Comparison of ENCODE assay signal across 8 cellular contexts in the genomic region with DNA sequence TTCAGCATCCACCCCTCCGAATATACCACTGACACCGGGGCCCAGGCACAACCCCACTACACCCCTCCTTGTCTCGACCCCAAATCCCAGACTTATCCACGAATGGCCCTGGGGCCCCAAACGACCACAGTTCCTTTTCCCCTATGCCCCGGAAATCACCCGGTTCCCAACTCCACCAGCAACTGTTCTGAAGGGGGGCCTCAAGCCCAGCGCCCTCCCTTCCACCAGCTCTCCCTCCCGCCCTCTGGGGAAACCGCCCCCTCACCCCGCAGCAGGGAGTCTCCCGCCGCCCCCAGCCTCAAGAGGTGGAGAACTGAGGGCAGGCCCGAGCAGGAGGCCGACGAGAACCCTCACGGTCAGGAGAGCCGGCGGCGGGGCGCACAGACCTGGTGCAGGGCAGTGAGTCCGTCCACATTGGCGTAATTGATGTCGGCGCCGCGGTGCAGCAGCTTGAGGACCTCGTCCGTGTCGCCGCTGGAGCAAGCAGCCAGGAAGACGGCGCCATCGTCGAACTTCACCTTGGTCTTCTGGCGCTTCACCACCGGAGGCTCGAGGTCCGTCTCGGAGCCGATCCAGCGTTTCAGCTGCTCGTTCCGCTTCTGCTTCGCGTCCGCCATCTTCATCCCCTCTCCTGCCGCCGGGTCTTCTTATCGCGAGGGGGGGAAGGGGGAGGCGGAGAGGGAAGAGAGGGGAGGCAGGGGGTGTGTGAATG. TPM values are rescaled to one million over a fixed set of nuclear protein-coding genes. Genes with fewer than 3 reads are reported as not detected.
DNase-seq lines count a peak whose midpoint lies in the region; ATAC-seq and TF ChIP-seq lines count a peak whose summit lies in the region.

No MANE protein-coding gene starts in this region.

- TF ChIP-seq CTCF in thoracic aorta (IDR thresholded peaks at IDR 0.05): no peak

- ATAC-seq in HG02798 (IDR thresholded peaks at IDR 0.05; ENCODE audit: poor library complexity, unreplicated experiment): peak; percentile 10
- ATAC-seq in thoracic aorta (ENCODE audit: insufficient number of reproducible peaks, low FRiP score, low read depth): peak; percentile 1

- H3K27me3 ChIP-seq in neuron (ENCODE audit: insufficient read depth, low read length): no peaks in the 10 kb centered on the region
- H3K27me3 ChIP-seq in thoracic aorta (replicated peaks; ENCODE audit: insufficient read depth): no peaks in the 10 kb centered on the region

- H3K36me3 ChIP-seq in neuron (ENCODE audit: insufficient read depth, low read length): no peaks in the 10 kb centered on the region
- H3K36me3 ChIP-seq in thoracic aorta: no peaks in the 10 kb centered on the region

- peak overlapping the region; percentile 99 to 100 for H3K27ac ChIP-seq in thoracic aorta

- H3K4me1 ChIP-seq in neuron (ENCODE audit: insufficient read depth, low read length) (peaks cover 33% of the 10 kb centered on the region), thoracic aorta (ENCODE audit: control insufficient read depth in 1 of 2, low read depth in 2 of 2) (peaks cover 17 to 23% of the 10 kb centered on the region in 2 donors)

- peak overlapping the region; percentile 70 for H2AFZ ChIP-seq in neuron (ENCODE audit: low read depth, low read length)

- H3K9me3 ChIP-seq in neuron (ENCODE audit: low read length): no peaks in the 10 kb centered on the region
- H3K9me3 ChIP-seq in thoracic aorta: no peaks in the 10 kb centered on the region

- H3K4me3 ChIP-seq in neuron (ENCODE audit: low read length): peak overlapping the region; percentile 97
- peak overlapping the region; percentile 99 for H3K4me3 ChIP-seq in thoracic aorta

- DNase-seq in NK-92 treated with Interleukin-12 subunit alpha and Interleukin-12 subunit beta, amount 100 ng/mL, for 24 hours (lab: John Stamatoyannopoulos, UW): peak; percentile 39
- no peak for DNase-seq in NK-92 (lab: John Stamatoyannopoulos, UW; ENCODE audit: unreplicated experiment)
- peak; percentile 38 for DNase-seq in NCI-H510A (lab: John Stamatoyannopoulos, UW)
- DNase-seq in activated T-helper 1 cell treated with Interleukin-2 at 50 U/mL for 16 hours (ENCODE audit: low read depth): peak; percentile 10
- peak; percentile 16 for DNase-seq in fibroblast of the conjunctiva (ENCODE audit: low read depth)
- DNase-seq in thoracic aorta (ENCODE audit: low spot score): no peak

RNA-seq across cellular contexts. Expression of a gene that starts 0.4 kb away (rescaled TPM):
- total RNA-seq in thoracic aorta: 100 to 1,000 TPM; 151 to 199 TPM

Comparison
In these comparisons a context has a peak if more than half of its experiments do, and no peak if none do; other contexts are left out.
1. DNase-seq: peak in NK-92 treated with Interleukin-12 subunit alpha and Interleukin-12 subunit beta, amount 100 ng/mL, for 24 hours (single experiment), NCI-H510A (single experiment), activated T-helper 1 cell treated with Interleukin-2 at 50 U/mL for 16 hours (single experiment) and fibroblast of the conjunctiva (single experiment); none in NK-92 (single experiment) and thoracic aorta (single experiment).